ENCODE assay signal across 9 cellular contexts in genomic region chrX:39813631-39814246, GRCh38.
DNase-seq lines count a peak whose midpoint lies in the region; ATAC-seq lines count a peak whose summit lies in the region.
"Had no signal": no experiment of that assay in that cellular context is flagged by ENCODE, and none has a peak within 500 bp of the region (broad histone marks: within the 10 kb centered on the region; RNA-seq: fewer than 3 reads in every experiment).

No MANE protein-coding gene starts in this region.

- H3K36me3 ChIP-seq in muscle layer of duodenum (ENCODE audit: control insufficient read depth in 1 of 2, insufficient read depth in 2 of 2, low read length in 2 of 2): no peaks in the 10 kb centered on the region

- no peaks in the 10 kb centered on the region for H3K27me3 ChIP-seq in muscle layer of duodenum (ENCODE audit: low read depth, low read length)

- H3K27ac ChIP-seq in muscle layer of duodenum (ENCODE audit: low read length): peak overlapping the region; percentile 54

- H3K4me3 ChIP-seq in muscle layer of duodenum (ENCODE audit: low read depth in 1 of 2, low read length in 2 of 2): no peak overlapping the region

- peaks cover 3 to 5% of the 10 kb centered on the region in 2 donors for H3K4me1 ChIP-seq in muscle layer of duodenum (ENCODE audit: control insufficient read depth in 1 of 2, insufficient read depth in 2 of 2, low read length in 2 of 2)

- peak; percentile 27 for DNase-seq in A172 (ENCODE audit: low spot score)
- DNase-seq in NCI-H2196 (lab: John Stamatoyannopoulos, UW; ENCODE audit: unreplicated experiment): peak; percentile 57
- DNase-seq in dermis blood vessel endothelial cell: peak; percentile 61
- DNase-seq in HUDEP-2 (lab: John Stamatoyannopoulos, UW; ENCODE audit: unreplicated experiment in 76 of 76): no peak
- no peak for DNase-seq in DMS79 (lab: John Stamatoyannopoulos, UW)
- no peak for DNase-seq in HuH-7 (ENCODE audit: low spot score)

- ATAC-seq in GM18861 (IDR thresholded peaks at IDR 0.05; ENCODE audit: unreplicated experiment): no peak
- ATAC-seq: activated CD4-positive, alpha-beta T cell treated with anti-CD3 and anti-CD28 coated beads for 36 hours had no signal

- H3K9me3 ChIP-seq in muscle layer of duodenum (ENCODE audit: control insufficient read depth in 1 of 2, low read length in 2 of 2): no peaks in the 10 kb centered on the region

Comparison
In these comparisons a context has a peak if more than half of its experiments do, and no peak if none do; other contexts are left out.
1. DNase-seq: peak in A172 (single experiment), NCI-H2196 (single experiment) and dermis blood vessel endothelial cell (single experiment); none in HUDEP-2 (0 of 76), DMS79 (single experiment) and HuH-7 (single experiment).